18 cellular contexts compared by ENCODE assay signal in genomic region chr9:104802906-104803305, GRCh38. TPM values are rescaled to one million over a fixed set of nuclear protein-coding genes. Genes with fewer than 3 reads are reported as not detected.
DNase-seq lines count a peak whose midpoint lies in the region; ATAC-seq and TF ChIP-seq lines count a peak whose summit lies in the region.
"Had no signal": no experiment of that assay in that cellular context is flagged by ENCODE, and none has a peak within 500 bp of the region (broad histone marks: within the 10 kb centered on the region; RNA-seq: fewer than 3 reads in every experiment).

No MANE protein-coding gene starts in this region.

- peak overlapping the region; percentile 5 for H3K27ac Mint-ChIP-seq in activated naive CD4-positive, alpha-beta T cell treated with anti-CD3 and anti-CD28 coated beads, Interleukin-2, amount 50 U/mL, for 72 hours
- no peak overlapping the region for H3K27ac Mint-ChIP-seq in activated naive CD4-positive, alpha-beta T cell treated with anti-CD3 and anti-CD28 coated beads, Interleukin-2, amount 10 ng/mL, durations not matched to agents 7 days and 5 days
- no peak overlapping the region for H3K27ac Mint-ChIP-seq in endothelial cell (ENCODE audit: unreplicated experiment)
- peak overlapping the region; percentile 1 for H3K27ac Mint-ChIP-seq in mesothelial cell of epicardium
- H3K27ac Mint-ChIP-seq: CD4-positive, alpha-beta memory T cell; H9 had no signal

- TF ChIP-seq CTCF in endothelial cell (IDR thresholded peaks at IDR 0.05; ENCODE audit: unreplicated experiment) (no peak), mesothelial cell of epicardium (IDR thresholded peaks at IDR 0.05; ENCODE audit: unreplicated experiment) (no peak)

- H3K9me3 Mint-ChIP-seq in activated naive CD4-positive, alpha-beta T cell treated with anti-CD3 and anti-CD28 coated beads, Interleukin-2, amount 50 U/mL, for 72 hours, result no peaks in the 10 kb centered on the region
- H3K9me3 Mint-ChIP-seq in activated naive CD4-positive, alpha-beta T cell treated with anti-CD3 and anti-CD28 coated beads, Interleukin-2, amount 10 ng/mL, durations not matched to agents 7 days and 5 days, result no peaks in the 10 kb centered on the region
- H3K9me3 Mint-ChIP-seq in endothelial cell (ENCODE audit: unreplicated experiment), result no peaks in the 10 kb centered on the region
- H3K9me3 Mint-ChIP-seq in mesothelial cell of epicardium, result no peaks in the 10 kb centered on the region
- H3K9me3 Mint-ChIP-seq: CD4-positive, alpha-beta memory T cell; H9 had no signal

- CTCF ChIA-PET in activated naive CD4-positive, alpha-beta T cell treated with anti-CD3 and anti-CD28 coated beads, Interleukin-2, amount 10 ng/mL, durations not matched to agents 7 days and 5 days (lab: Charles Lee), result no interaction called here

- ATAC-seq in activated naive CD4-positive, alpha-beta T cell treated with anti-CD3 and anti-CD28 coated beads, Interleukin-2, amount 50 U/mL, for 72 hours, result no peak
- no peak for ATAC-seq in GM19463 (IDR thresholded peaks at IDR 0.05; ENCODE audit: unreplicated experiment)
- ATAC-seq: HCT116 had no signal

- H3K9me3 ChIP-seq in subcutaneous abdominal adipose tissue (ENCODE audit: control insufficient read depth in 5 of 5, low read length in 5 of 5), result no peaks in the 10 kb centered on the region

- peak overlapping the region; percentile 19 for H3K27ac ChIP-seq in subcutaneous abdominal adipose tissue (ENCODE audit: low read depth, low read length)
- H3K27ac ChIP-seq: GM23248 had no signal

- no peaks in the 10 kb centered on the region for H3K27me3 Mint-ChIP-seq in activated naive CD4-positive, alpha-beta T cell treated with anti-CD3 and anti-CD28 coated beads, Interleukin-2, amount 10 ng/mL, durations not matched to agents 7 days and 5 days
- peaks cover 4% of the 10 kb centered on the region for H3K27me3 Mint-ChIP-seq in endothelial cell (ENCODE audit: unreplicated experiment)
- H3K27me3 Mint-ChIP-seq in mesothelial cell of epicardium (ENCODE audit: low read depth), result no peaks in the 10 kb centered on the region
- H3K27me3 Mint-ChIP-seq: CD4-positive, alpha-beta memory T cell had no signal

- H3K9ac ChIP-seq in subcutaneous abdominal adipose tissue (ENCODE audit: low read length in 5 of 5), result peak overlapping the region in 1 of 5 donors; percentile 2
- H3K9ac ChIP-seq: GM23248 had no signal

- H3K4me3 Mint-ChIP-seq in activated naive CD4-positive, alpha-beta T cell treated with anti-CD3 and anti-CD28 coated beads, Interleukin-2, amount 10 ng/mL, durations not matched to agents 7 days and 5 days, result no peak overlapping the region
- H3K4me3 Mint-ChIP-seq in endothelial cell (ENCODE audit: unreplicated experiment), result peak overlapping the region; percentile 48
- no peak overlapping the region for H3K4me3 Mint-ChIP-seq in mesothelial cell of epicardium
- H3K4me3 Mint-ChIP-seq: CD4-positive, alpha-beta memory T cell; H9 had no signal

- peaks cover 0 to 27% (median 0%) of the 10 kb centered on the region in 5 donors for H3K4me1 ChIP-seq in subcutaneous abdominal adipose tissue (ENCODE audit: control insufficient read depth in 5 of 5, insufficient read depth in 5 of 5, low read length in 5 of 5)

- H3K27me3 ChIP-seq in subcutaneous abdominal adipose tissue (ENCODE audit: control insufficient read depth in 5 of 5, insufficient read depth in 4 of 5, low read length in 5 of 5), result no peaks in the 10 kb centered on the region

- no peak overlapping the region for H3K4me3 ChIP-seq in subcutaneous abdominal adipose tissue (ENCODE audit: low read depth in 1 of 5, low read length in 5 of 5)
- H3K4me3 ChIP-seq: GM23248 had no signal

- no peak for DNase-seq in activated naive CD4-positive, alpha-beta T cell treated with anti-CD3 and anti-CD28 coated beads, Interleukin-2, amount 50 U/mL, for 72 hours (ENCODE audit: low spot score in 2 of 2)
- DNase-seq in activated naive CD4-positive, alpha-beta T cell treated with anti-CD3 and anti-CD28 coated beads, Interleukin-2, amount 10 ng/mL, durations not matched to agents 7 days and 5 days, result no peak
- DNase-seq in endothelial cell (ENCODE audit: low spot score) (no peak), mesothelial cell of epicardium (ENCODE audit: low spot score in 2 of 2, unreplicated experiment in 2 of 2) (no peak), NCI-H446 (lab: John Stamatoyannopoulos, UW) (no peak)
- DNase-seq: C1 segment of cervical spinal cord; Calu3; CD4-positive, alpha-beta memory T cell; COR-L47; DMS53; DMS79 treated with DMSO at 0.1 percent for 48 hours; GF-D8; H9 had no signal

- H3K4me1 Mint-ChIP-seq in activated naive CD4-positive, alpha-beta T cell treated with anti-CD3 and anti-CD28 coated beads, Interleukin-2, amount 10 ng/mL, durations not matched to agents 7 days and 5 days, result no peaks in the 10 kb centered on the region
- H3K4me1 Mint-ChIP-seq in endothelial cell (ENCODE audit: unreplicated experiment) (no peaks in the 10 kb centered on the region), mesothelial cell of epicardium (peaks cover 3% of the 10 kb centered on the region)
- H3K4me1 Mint-ChIP-seq: CD4-positive, alpha-beta memory T cell; H9 had no signal

- peaks cover 60 to 97% (median 92%) of the 10 kb centered on the region in 5 donors for H3K36me3 ChIP-seq in subcutaneous abdominal adipose tissue (ENCODE audit: control insufficient read depth in 5 of 5, insufficient read depth in 5 of 5, low read length in 5 of 5)

- peaks cover 0 to 4% of the 10 kb centered on the region in 2 donors for H3K36me3 Mint-ChIP-seq in activated naive CD4-positive, alpha-beta T cell treated with anti-CD3 and anti-CD28 coated beads, Interleukin-2, amount 50 U/mL, for 72 hours
- no peaks in the 10 kb centered on the region for H3K36me3 Mint-ChIP-seq in activated naive CD4-positive, alpha-beta T cell treated with anti-CD3 and anti-CD28 coated beads, Interleukin-2, amount 10 ng/mL, durations not matched to agents 7 days and 5 days
- H3K36me3 Mint-ChIP-seq in endothelial cell (ENCODE audit: low read depth, unreplicated experiment) (peaks cover 69% of the 10 kb centered on the region), mesothelial cell of epicardium (peaks cover 29% of the 10 kb centered on the region)

RNA-seq across cellular contexts. Expression of gene NIPSNAP3B, which starts 39.0 kb away (rescaled TPM):
- total RNA-seq in activated naive CD4-positive, alpha-beta T cell treated with anti-CD3 and anti-CD28 coated beads, Interleukin-2, amount 50 U/mL, for 72 hours, result 1 to 10 TPM; 1.5 to 1.7 TPM
- total RNA-seq in endothelial cell (ENCODE audit: unreplicated experiment) (2.3 TPM), mesothelial cell of epicardium (9.2 to 10.1 TPM (median 9.9 TPM) in 3 replicates)
- total RNA-seq: A172 had no signal

RNA-seq across cellular contexts. Expression of gene NIPSNAP3A, which starts 55.4 kb away (rescaled TPM):
- total RNA-seq in activated naive CD4-positive, alpha-beta T cell treated with anti-CD3 and anti-CD28 coated beads, Interleukin-2, amount 50 U/mL, for 72 hours, result 10 to 100 TPM; 15.2 to 17.4 TPM
- total RNA-seq in endothelial cell (ENCODE audit: unreplicated experiment) (25.1 TPM), mesothelial cell of epicardium (25.1 to 26.2 TPM (median 25.6 TPM) in 3 replicates)

Comparison
In these comparisons a context has a peak if more than half of its experiments do, and no peak if none do; other contexts are left out.
1. H3K27ac Mint-ChIP-seq: peak in activated naive CD4-positive, alpha-beta T cell treated with anti-CD3 and anti-CD28 coated beads, Interleukin-2, amount 50 U/mL, for 72 hours (2 of 2) and mesothelial cell of epicardium (single experiment); none in activated naive CD4-positive, alpha-beta T cell treated with anti-CD3 and anti-CD28 coated beads, Interleukin-2, amount 10 ng/mL, durations not matched to agents 7 days and 5 days (single experiment) and endothelial cell (single experiment).